In genomic region chr18:63971320-63972071, GRCh38 we compare ENCODE assay signal across 8 cellular contexts. TPM values are rescaled to one million over a fixed set of nuclear protein-coding genes. Genes with fewer than 3 reads are reported as not detected.
DNase-seq lines count a peak whose midpoint lies in the region; ATAC-seq and TF ChIP-seq lines count a peak whose summit lies in the region.

No MANE protein-coding gene starts in this region.

- H3K79me2 ChIP-seq in DND-41 (ENCODE audit: insufficient read depth, low read length): no peaks in the 10 kb centered on the region; the same call in 1 of the 2 replicates

- peak overlapping the region; percentile 78 for H3K27ac ChIP-seq in DND-41 (ENCODE audit: low read length)
- H3K27ac ChIP-seq in neutrophil: no peak overlapping the region

- H4K20me1 ChIP-seq in DND-41 (ENCODE audit: insufficient read depth, low read length): no peaks in the 10 kb centered on the region

- peak overlapping the region in 1 of 2 experiments; percentile 62; a peak in 2 of 4 replicates for H3K4me3 ChIP-seq in DND-41 (ENCODE audit: low read depth in 1 of 2, low read length in 2 of 2)
- peak overlapping the region; percentile 70 for H3K4me3 ChIP-seq in NT2/D1 (ENCODE audit: insufficient read length, low read depth)
- H3K4me3 ChIP-seq in neutrophil (ENCODE audit: low read depth in 1 of 2, low read length in 1 of 2): peak overlapping the region; percentile 69 to 87

- peaks cover 14% of the 10 kb centered on the region for H3K4me1 Mint-ChIP-seq in endothelial cell (ENCODE audit: unreplicated experiment)

- H2AFZ ChIP-seq in DND-41 (ENCODE audit: low read depth, low read length): peak overlapping the region; percentile 82

- H3K4me1 ChIP-seq in DND-41 (ENCODE audit: insufficient read depth, low read length) (peaks cover 53% of the 10 kb centered on the region), NT2/D1 (ENCODE audit: insufficient read depth, insufficient read length) (no peaks in the 10 kb centered on the region), neutrophil (ENCODE audit: control insufficient read depth in 1 of 2, insufficient read depth in 1 of 2, low read depth in 1 of 2, low read length in 1 of 2) (peaks cover 40 to 44% of the 10 kb centered on the region in 2 experiments)

- TF ChIP-seq CTCF in DND-41 (IDR thresholded peaks at IDR 0.05; ENCODE audit: borderline replicate concordance, extremely low read depth, low read length, poor library complexity, severe bottlenecking): no peak
- no peak for TF ChIP-seq CTCF in endothelial cell (IDR thresholded peaks at IDR 0.05; ENCODE audit: unreplicated experiment)
- no peak for TF ChIP-seq CTCF in neutrophil (IDR thresholded peaks at IDR 0.05)

- no peaks in the 10 kb centered on the region for H3K9me3 Mint-ChIP-seq in endothelial cell (ENCODE audit: unreplicated experiment)

- no peaks in the 10 kb centered on the region for H3K36me3 ChIP-seq in DND-41 (ENCODE audit: insufficient read depth, low read length)
- no peaks in the 10 kb centered on the region for H3K36me3 ChIP-seq in NT2/D1 (ENCODE audit: insufficient read depth, insufficient read length, low read length)
- H3K36me3 ChIP-seq in neutrophil: no peaks in the 10 kb centered on the region

- DNase-seq in DND-41 (peak; percentile 38), NT2/D1 (ENCODE audit: low read depth, low spot score) (no peak), endothelial cell (ENCODE audit: low spot score) (no peak), NCI-H2029 treated with DMSO at 0.1 percent for 48 hours (lab: John Stamatoyannopoulos, UW) (no peak), SW 1271 (lab: John Stamatoyannopoulos, UW) (no peak)

- H3K27ac Mint-ChIP-seq in endothelial cell (ENCODE audit: unreplicated experiment): peak overlapping the region; percentile 89

- H3K9me3 ChIP-seq in DND-41 (ENCODE audit: insufficient read depth, low read length, severe bottlenecking) (no peaks in the 10 kb centered on the region), NT2/D1 (ENCODE audit: insufficient read depth, low read length) (no peaks in the 10 kb centered on the region), neutrophil (no peaks in the 10 kb centered on the region)

- no peak for ATAC-seq in DND-41 (ENCODE audit: insufficient read depth, low read depth)
- ATAC-seq in GM21619 (IDR thresholded peaks at IDR 0.05; ENCODE audit: unreplicated experiment): no peak
- ATAC-seq in GM18870 (IDR thresholded peaks at IDR 0.05; ENCODE audit: unreplicated experiment): no peak

- H3K36me3 Mint-ChIP-seq in endothelial cell (ENCODE audit: low read depth, unreplicated experiment): no peaks in the 10 kb centered on the region

- peak overlapping the region; percentile 92 for H3K4me3 Mint-ChIP-seq in endothelial cell (ENCODE audit: unreplicated experiment)

- H3K9ac ChIP-seq in DND-41 (ENCODE audit: low read depth, low read length) (peak overlapping the region; percentile 75; the same call in 1 of the 2 replicates), NT2/D1 (ENCODE audit: insufficient read length, low read depth) (peak overlapping the region; percentile 81)

- H3K27me3 ChIP-seq in DND-41 (ENCODE audit: insufficient read depth, low read length, poor library complexity) (no peaks in the 10 kb centered on the region), NT2/D1 (ENCODE audit: insufficient read depth, insufficient read length) (peaks cover 16% of the 10 kb centered on the region), neutrophil (no peaks in the 10 kb centered on the region)

- peak overlapping the region; percentile 85 for H3K4me2 ChIP-seq in DND-41 (ENCODE audit: insufficient read depth, low read length)

- peaks cover 15% of the 10 kb centered on the region for H3K27me3 Mint-ChIP-seq in endothelial cell (ENCODE audit: unreplicated experiment)

RNA-seq across cellular contexts. Expression of gene SERPINB8, which starts 1.6 kb away (rescaled TPM):
- total RNA-seq in endothelial cell (ENCODE audit: unreplicated experiment): 4.3 TPM

RNA-seq across cellular contexts. Expression of gene HMSD, which starts 22.4 kb away (rescaled TPM):
- not detected for total RNA-seq in endothelial cell (ENCODE audit: unreplicated experiment)
